1 cellular context compared by ENCODE assay signal in the genomic region with DNA sequence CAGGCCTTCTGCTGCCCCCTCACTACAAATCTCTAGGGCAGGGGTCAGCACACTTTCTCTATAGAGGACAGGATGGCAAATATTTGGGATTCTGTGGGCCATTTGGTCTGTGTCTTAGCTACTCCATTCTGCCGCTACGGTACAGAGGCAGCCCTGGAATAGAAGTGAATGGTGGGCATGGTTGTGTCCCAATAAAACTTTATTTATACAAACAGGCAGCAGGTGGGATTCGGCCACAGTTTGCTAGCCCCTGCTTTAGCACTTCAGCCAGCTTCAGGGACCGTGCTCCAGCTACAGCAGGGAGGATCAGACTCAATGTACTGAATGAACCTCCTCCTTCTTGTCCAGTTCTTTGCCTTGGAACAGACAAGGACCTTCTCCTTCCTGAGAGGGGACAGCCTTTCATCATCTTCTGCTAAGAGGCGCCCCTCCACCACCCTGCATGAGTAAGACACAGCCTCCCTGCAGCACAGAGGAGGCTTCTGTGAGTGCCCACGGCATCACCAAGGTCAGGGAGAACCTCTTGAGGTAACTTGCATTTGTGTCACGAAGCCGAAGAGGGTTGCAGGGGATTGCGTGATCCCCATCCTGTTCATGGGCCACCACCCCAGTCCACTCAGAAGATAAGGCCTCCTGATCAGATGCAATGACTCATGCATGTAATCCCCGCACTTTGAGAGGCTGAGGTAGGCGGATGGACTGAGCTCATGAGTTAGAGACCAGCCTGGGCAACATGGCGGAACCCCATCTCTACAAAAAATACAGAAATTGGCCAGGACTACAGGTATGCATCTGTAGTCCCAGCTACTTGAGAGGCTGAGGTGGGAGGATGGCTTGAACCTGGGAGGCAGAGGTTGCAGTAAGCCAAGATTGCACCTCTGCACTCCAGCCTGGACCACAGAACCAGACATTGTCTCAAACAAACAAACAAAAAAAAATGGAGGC.
TF ChIP-seq lines count a peak whose summit lies in the region.

No MANE protein-coding gene starts in this region.

TF ChIP-seq in GM23338, 12 proteins besides CTCF, POLR2A, EP300 and RAD21:
- TF ChIP-seq ZNF462 (CRISPR knock-in tag; IDR thresholded peaks at IDR 0.05) (no peak), ZNF114 (CRISPR knock-in tag; IDR thresholded peaks at IDR 0.05) (no peak), EZH2phosphoT487 (IDR thresholded peaks at IDR 0.05; ENCODE audit: unreplicated experiment) (no peak), EZH2 (IDR thresholded peaks at IDR 0.05; ENCODE audit: low read depth, unreplicated experiment) (no peak)
- TF ChIP-seq, protein P1, sequence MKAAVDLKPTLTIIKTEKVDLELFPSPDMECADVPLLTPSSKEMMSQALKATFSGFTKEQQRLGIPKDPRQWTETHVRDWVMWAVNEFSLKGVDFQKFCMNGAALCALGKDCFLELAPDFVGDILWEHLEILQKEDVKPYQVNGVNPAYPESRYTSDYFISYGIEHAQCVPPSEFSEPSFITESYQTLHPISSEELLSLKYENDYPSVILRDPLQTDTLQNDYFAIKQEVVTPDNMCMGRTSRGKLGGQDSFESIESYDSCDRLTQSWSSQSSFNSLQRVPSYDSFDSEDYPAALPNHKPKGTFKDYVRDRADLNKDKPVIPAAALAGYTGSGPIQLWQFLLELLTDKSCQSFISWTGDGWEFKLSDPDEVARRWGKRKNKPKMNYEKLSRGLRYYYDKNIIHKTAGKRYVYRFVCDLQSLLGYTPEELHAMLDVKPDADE (IDR thresholded peaks at IDR 0.05), result no peak
